8 cellular contexts compared by ENCODE assay signal in genomic region chr14:33949051-33950037, GRCh38. TPM values are rescaled to one million over a fixed set of nuclear protein-coding genes. Genes with fewer than 3 reads are reported as not detected.
DNase-seq lines count a peak whose midpoint lies in the region; ATAC-seq and TF ChIP-seq lines count a peak whose summit lies in the region.

No MANE protein-coding gene starts in this region.

- DNase-seq in BE2C (no peak), HFF-Myc (ENCODE audit: extremely low read depth, low read depth) (no peak), chondrocyte (ENCODE audit: low spot score) (no peak), naive B cell (no peak), glomerular visceral epithelial cell (ENCODE audit: extremely low spot score) (no peak), SIG-M5 treated with dmso at 0.1 percent for 504 hours (lab: John Stamatoyannopoulos, UW; ENCODE audit: unreplicated experiment) (no peak)

- no peak for ATAC-seq in naive B cell (ENCODE audit: low read depth in 2 of 2)
- ATAC-seq in HG03520 (IDR thresholded peaks at IDR 0.05; ENCODE audit: unreplicated experiment), result no peak
- ATAC-seq in HG02798 (IDR thresholded peaks at IDR 0.05; ENCODE audit: poor library complexity, unreplicated experiment), result no peak

- H3K4me1 Mint-ChIP-seq in chondrocyte (ENCODE audit: low read depth) (peaks cover 26% of the 10 kb centered on the region), naive B cell (peaks cover 8 to 24% (median 23%) of the 10 kb centered on the region in 3 donors)

- peak overlapping the region; percentile 82 for H3K4me3 Mint-ChIP-seq in chondrocyte (ENCODE audit: unreplicated experiment)
- peak overlapping the region; percentile 6 to 91 (median 82) for H3K4me3 Mint-ChIP-seq in naive B cell

- no peak overlapping the region for H3K27ac Mint-ChIP-seq in chondrocyte (ENCODE audit: unreplicated experiment)
- H3K27ac Mint-ChIP-seq in naive B cell, result peak overlapping the region in 1 of 6 donors; percentile 47

- H3K4me3 ChIP-seq in BE2C (ENCODE audit: low read depth, low read length), result peak overlapping the region; percentile 97
- H3K4me3 ChIP-seq in HFF-Myc (replicated peaks; ENCODE audit: low read depth, low read length), result peak overlapping the region; percentile 65

- H3K9me3 ChIP-seq in BE2C, result no peaks in the 10 kb centered on the region

- peaks cover 14% of the 10 kb centered on the region for H3K36me3 ChIP-seq in BE2C

- no peaks in the 10 kb centered on the region for H3K27me3 ChIP-seq in BE2C

- H3K27me3 Mint-ChIP-seq in chondrocyte (ENCODE audit: low read depth), result peaks cover 29% of the 10 kb centered on the region
- H3K27me3 Mint-ChIP-seq in naive B cell, result peaks cover 36 to 51% (median 45%) of the 10 kb centered on the region in 3 donors

- H3K4me1 ChIP-seq in BE2C, result peaks cover 25% of the 10 kb centered on the region

- TF ChIP-seq CTCF in BE2C (IDR thresholded peaks at IDR 0.05; ENCODE audit: low read depth, low read length) (no peak), HFF-Myc (IDR thresholded peaks at IDR 0.05; ENCODE audit: low read depth, low read length, missing control alignments) (no peak), chondrocyte (IDR thresholded peaks at IDR 0.05) (no peak)

- H3K36me3 Mint-ChIP-seq in chondrocyte (ENCODE audit: low read depth) (no peaks in the 10 kb centered on the region), naive B cell (no peaks in the 10 kb centered on the region)

- no peaks in the 10 kb centered on the region for H3K9me3 Mint-ChIP-seq in chondrocyte (ENCODE audit: low read depth)
- H3K9me3 Mint-ChIP-seq in naive B cell, result peaks cover 0 to 2% (median 0%) of the 10 kb centered on the region in 7 donors

RNA-seq across cellular contexts. Expression of gene EGLN3, which starts 1.5 kb away (rescaled TPM):
- 16.5 TPM for polyA plus RNA-seq in BE2C (2012; ENCODE audit: insufficient read depth, insufficient read length, low read depth)
- total RNA-seq in chondrocyte, result 2.8 TPM in 2 of 3 replicates, not detected in the other
- 1 to 10 TPM in 1 of 6 donors, under 1 TPM in 4, not detected in 1; 0.16 to 1.4 (median 0.77) TPM for polyA plus RNA-seq in naive B cell (ENCODE audit: low read depth in 6 of 6)
